In the genomic region with DNA sequence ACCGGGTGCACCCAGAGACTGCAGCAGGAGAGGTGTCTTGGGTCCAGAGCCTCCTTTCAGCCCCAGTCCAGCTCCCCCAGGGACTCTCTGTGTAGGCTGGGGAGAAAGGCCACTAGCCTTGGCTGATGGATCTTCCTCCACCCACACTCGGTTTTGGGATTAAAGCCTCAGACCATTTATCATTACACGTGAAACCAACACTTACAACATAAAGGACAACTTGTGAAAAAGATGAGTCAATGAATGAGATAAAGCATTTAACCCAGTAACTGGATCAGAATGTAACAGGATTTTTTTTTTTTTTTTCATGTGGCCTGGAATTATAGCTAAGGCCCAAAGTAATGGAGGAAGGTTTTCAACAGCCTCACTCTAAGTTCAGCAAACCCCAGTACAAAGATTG, we compare ENCODE assay signal across 37 cellular contexts. TPM values are rescaled to one million over a fixed set of nuclear protein-coding genes. Genes with fewer than 3 reads are reported as not detected.
"Had no signal": no experiment of that assay in that cellular context is flagged by ENCODE, and none has a peak within 500 bp of the region (broad histone marks: within the 10 kb centered on the region; RNA-seq: fewer than 3 reads in every experiment).

No MANE protein-coding gene starts in this region.

- H3K27me3 Mint-ChIP-seq: activated CD4-positive, alpha-beta T cell treated with anti-CD3 and anti-CD28 coated beads for 36 hours; activated CD4-positive, alpha-beta T cell treated with anti-CD3 and anti-CD28 coated beads, Interleukin-2, amount 10 ng/mL, durations not matched to agents 7 days and 5 days; activated naive CD8-positive, alpha-beta T cell treated with anti-CD3 and anti-CD28 coated beads, Interleukin-2, amount 10 ng/mL, durations not matched to agents 7 days and 5 days; brain had no signal

- H3K4me3 ChIP-seq: Peyer's patch, SJSA1 had no signal

- H3K4me1 ChIP-seq: Peyer's patch, SJSA1 had no signal

- H3K27ac ChIP-seq: Peyer's patch, SJSA1 had no signal

- DNase-seq: activated CD4-positive, alpha-beta T cell treated with anti-CD3 and anti-CD28 coated beads for 36 hours; activated CD4-positive, alpha-beta T cell treated with anti-CD3 and anti-CD28 coated beads, Interleukin-2, amount 10 ng/mL, durations not matched to agents 7 days and 5 days; activated CD4-positive, alpha-beta T cell treated with anti-CD3 and anti-CD28 coated beads, Interleukin-2, amount 50 U/mL, for 48 hours; activated CD8-positive, alpha-beta T cell treated with anti-CD3 and anti-CD28 coated beads, Interleukin-2, amount 10 ng/mL, durations not matched to agents 7 days and 5 days; activated effector memory CD4-positive, alpha-beta T cell treated with Interleukin-2 at 50 U/mL for 16 hours; activated naive CD4-positive, alpha-beta T cell treated with anti-CD3 and anti-CD28 coated beads, Interleukin-2, amount 50 U/mL, for 16 hours; activated naive CD8-positive, alpha-beta T cell treated with anti-CD3 and anti-CD28 coated beads, Interleukin-2, amount 10 ng/mL, durations not matched to agents 7 days and 5 days; activated T-cell treated with anti-CD3 and anti-CD28 coated beads for 4 hours; activated T-cell treated with anti-CD3 and anti-CD28 coated beads, Interleukin-2, amount 50 U/mL, for 4 hours; caudate nucleus; Kasumi-1; KG1; MM.1S; MV-4-11; NCI-H1092; NCI-H1436 treated with DMSO at 0.1 percent for 48 hours; NCI-H1694 treated with DMSO at 0.1 percent for 48 hours; NCI-H2029; NCI-H2171; NCI-H510A; NCI-H526; NCI-H748 treated with DMSO at 0.1 percent for 48 hours; NK-92 treated with Interleukin-12 subunit alpha and Interleukin-12 subunit beta, amount 100 ng/mL, for 24 hours; PC-3; Peyer's patch; RPMI8226; SHP77 treated with DMSO at 0.1 percent for 48 hours; SK-N-SH had no signal

- H3K4me1 Mint-ChIP-seq: brain, WTC11 had no signal

- H3K27ac Mint-ChIP-seq: activated CD4-positive, alpha-beta T cell treated with anti-CD3 and anti-CD28 coated beads for 36 hours; activated CD4-positive, alpha-beta T cell treated with anti-CD3 and anti-CD28 coated beads, Interleukin-2, amount 10 ng/mL, durations not matched to agents 7 days and 5 days; activated CD8-positive, alpha-beta T cell treated with anti-CD3 and anti-CD28 coated beads, Interleukin-2, amount 10 ng/mL, durations not matched to agents 7 days and 5 days; activated naive CD8-positive, alpha-beta T cell treated with anti-CD3 and anti-CD28 coated beads, Interleukin-2, amount 10 ng/mL, durations not matched to agents 7 days and 5 days; activated T-helper 1 cell treated with anti-CD3 and anti-CD28 coated beads, Interleukin-12 subunit alpha, Interleukin-12 subunit beta, Interleukin-2, Interleukin-4 antibody, amounts not matched to agents 30 ng/mL and 10 ng/mL and 1 ng/mL, durations not matched to agents 14 hours and 24 hours and 36 hours; brain; T-helper 1 cell treated with Interleukin-12 subunit alpha and Interleukin-12 subunit beta and Interleukin-4 antibody, amounts not matched to agents 30 μg/mL and 1 μg/mL, for 36 hours; T-helper 2 cell treated with Interferon-gamma antibody and Interleukin-4, amounts not matched to agents 5 μg/mL and 100 μg/mL, for 36 hours; WTC11 had no signal

- ATAC-seq: activated CD4-positive, alpha-beta T cell treated with anti-CD3 and anti-CD28 coated beads for 36 hours; activated CD4-positive, CD25-positive, alpha-beta regulatory T cell treated with anti-CD3 and anti-CD28 coated beads, Interleukin-2, amount 50 U/mL, for 24 hours; activated CD8-positive, alpha-beta T cell treated with anti-CD3 and anti-CD28 coated beads, Interleukin-2, amount 10 ng/mL, durations not matched to agents 7 days and 5 days; activated T-cell treated with anti-CD3 and anti-CD28 coated beads, Interleukin-2, amount 50 U/mL, for 4 hours; PC-3; WTC11 had no signal

- H3K36me3 ChIP-seq: Peyer's patch, SJSA1 had no signal

- H3K9me3 ChIP-seq: Peyer's patch, SK-N-SH had no signal

- H3K4me3 Mint-ChIP-seq: activated CD4-positive, alpha-beta T cell treated with anti-CD3 and anti-CD28 coated beads for 36 hours; activated CD4-positive, alpha-beta T cell treated with anti-CD3 and anti-CD28 coated beads, Interleukin-2, amount 10 ng/mL, durations not matched to agents 7 days and 5 days; activated CD8-positive, alpha-beta T cell treated with anti-CD3 and anti-CD28 coated beads, Interleukin-2, amount 10 ng/mL, durations not matched to agents 7 days and 5 days; activated naive CD8-positive, alpha-beta T cell treated with anti-CD3 and anti-CD28 coated beads, Interleukin-2, amount 10 ng/mL, durations not matched to agents 7 days and 5 days; activated T-cell treated with anti-CD3 and anti-CD28 coated beads, Interleukin-2, amount 50 U/mL, for 4 hours; activated T-helper 1 cell treated with anti-CD3 and anti-CD28 coated beads, Interleukin-12 subunit alpha, Interleukin-12 subunit beta, Interleukin-2, Interleukin-4 antibody, amounts not matched to agents 30 ng/mL and 10 ng/mL and 1 ng/mL, durations not matched to agents 14 hours and 24 hours and 36 hours; brain; T-helper 1 cell treated with Interleukin-12 subunit alpha and Interleukin-12 subunit beta and Interleukin-4 antibody, amounts not matched to agents 30 μg/mL and 1 μg/mL, for 36 hours; T-helper 2 cell treated with Interferon-gamma antibody and Interleukin-4, amounts not matched to agents 5 μg/mL and 100 μg/mL, for 36 hours; WTC11 had no signal

- H3K9me3 Mint-ChIP-seq: activated CD4-positive, alpha-beta T cell treated with anti-CD3 and anti-CD28 coated beads, Interleukin-2, amount 10 ng/mL, durations not matched to agents 7 days and 5 days; activated naive CD8-positive, alpha-beta T cell treated with anti-CD3 and anti-CD28 coated beads, Interleukin-2, amount 10 ng/mL, durations not matched to agents 7 days and 5 days; activated T-cell treated with anti-CD3 and anti-CD28 coated beads, Interleukin-2, amount 50 U/mL, for 4 hours; activated T-helper 1 cell treated with anti-CD3 and anti-CD28 coated beads, Interleukin-12 subunit alpha, Interleukin-12 subunit beta, Interleukin-2, Interleukin-4 antibody, amounts not matched to agents 30 ng/mL and 10 ng/mL and 1 ng/mL, durations not matched to agents 14 hours and 24 hours and 36 hours; brain; T-helper 1 cell treated with Interleukin-12 subunit alpha and Interleukin-12 subunit beta and Interleukin-4 antibody, amounts not matched to agents 30 μg/mL and 1 μg/mL, for 36 hours; T-helper 2 cell treated with Interferon-gamma antibody and Interleukin-4, amounts not matched to agents 5 μg/mL and 100 μg/mL, for 36 hours; WTC11 had no signal

- H3K27me3 ChIP-seq: Peyer's patch, SJSA1 had no signal

RNA-seq across cellular contexts. Expression of a gene that starts 32.1 kb away (rescaled TPM):
- total RNA-seq: activated CD4-positive, alpha-beta T cell treated with anti-CD3 and anti-CD28 coated beads for 36 hours; activated CD4-positive, alpha-beta T cell treated with anti-CD3 and anti-CD28 coated beads, Interleukin-2, amount 10 ng/mL, durations not matched to agents 7 days and 5 days; activated CD8-positive, alpha-beta T cell treated with anti-CD3 and anti-CD28 coated beads, Interleukin-2, amount 10 ng/mL, durations not matched to agents 7 days and 5 days; activated naive CD8-positive, alpha-beta T cell treated with anti-CD3 and anti-CD28 coated beads, Interleukin-2, amount 10 ng/mL, durations not matched to agents 7 days and 5 days; activated T-cell treated with anti-CD3 and anti-CD28 coated beads, Interleukin-2, amount 50 U/mL, for 4 hours; activated T-helper 1 cell treated with anti-CD3 and anti-CD28 coated beads, Interleukin-12 subunit alpha, Interleukin-12 subunit beta, Interleukin-2, Interleukin-4 antibody, amounts not matched to agents 30 ng/mL and 10 ng/mL and 1 ng/mL, durations not matched to agents 14 hours and 24 hours and 36 hours; bronchial epithelial cell; PC-3; SJSA1; WTC11 had no signal
- polyA plus RNA-seq: adipose tissue, SK-N-SH had no signal
